18 cellular contexts compared by ENCODE assay signal in genomic region chr13:42893346-42893745, GRCh38.
A peak's percentile ranks its signal among the peaks of the same experiment; 100 is the strongest.
DNase-seq lines count a peak whose midpoint lies in the region; ATAC-seq and TF ChIP-seq lines count a peak whose summit lies in the region.
"Had no signal": no experiment of that assay in that cellular context is flagged by ENCODE, and none has a peak within 500 bp of the region (broad histone marks: within the 10 kb centered on the region; RNA-seq: fewer than 3 reads in every experiment).

No MANE protein-coding gene starts in this region.

- intact Hi-C loops in MCF 10A (cut with micrococcal nuclease) (loop anchor here (10.0 kb wide), 1 partner anchor 101 kb away; the partner anchor contains the start of gene EPSTI1), breast epithelium (cut with DNase I; ENCODE audit: low total_unique reads) (no loop called here), aorta (cut with DNase I) (no loop called here)

- CTCF ChIA-PET in MCF 10A (lab: Yijun Ruan, JAX), result interaction anchor here (0.6 to 1.3 kb wide), 2 partner anchors 105 to 975 kb away, joined by 3 to 4 read pairs; no protein-coding TSS in a partner anchor

- H3K4me1 ChIP-seq in breast epithelium (peaks cover 0 to 5% of the 10 kb centered on the region in 2 donors), aorta (ENCODE audit: control insufficient read depth in 1 of 2, insufficient read depth in 2 of 2, low read length in 2 of 2) (no peaks in the 10 kb centered on the region)

- no peaks in the 10 kb centered on the region for H3K27me3 Mint-ChIP-seq in MCF 10A (ENCODE audit: insufficient read depth, unreplicated experiment)
- H3K27me3 Mint-ChIP-seq: activated CD4-positive, alpha-beta memory T cell treated with anti-CD3 and anti-CD28 coated beads for 36 hours had no signal

- H3K27ac Mint-ChIP-seq in MCF 10A (ENCODE audit: low read depth, unreplicated experiment), result no peak overlapping the region
- H3K27ac Mint-ChIP-seq: activated CD4-positive, alpha-beta memory T cell treated with anti-CD3 and anti-CD28 coated beads for 36 hours; activated naive CD4-positive, alpha-beta T cell treated with anti-CD3 and anti-CD28 coated beads for 36 hours had no signal

- H3K36me3 Mint-ChIP-seq in MCF 10A (ENCODE audit: insufficient read depth, unreplicated experiment), result no peaks in the 10 kb centered on the region

- WGBS in aorta, 2 donors, result 96 to 98% methylated on average over 1 of the region's 1 CpG

- TF ChIP-seq POLR2A in breast epithelium (IDR thresholded peaks at IDR 0.05), result no peak

- no peaks in the 10 kb centered on the region for H3K36me3 ChIP-seq in breast epithelium
- H3K36me3 ChIP-seq in aorta (ENCODE audit: control insufficient read depth in 1 of 2, insufficient read depth in 2 of 2, low read length in 1 of 2), result peaks cover 0 to 3% of the 10 kb centered on the region in 2 donors
- H3K36me3 ChIP-seq: HAP-1 had no signal

- H3K27ac ChIP-seq in breast epithelium, result peak overlapping the region in 1 of 2 donors; percentile 28
- no peak overlapping the region for H3K27ac ChIP-seq in aorta (ENCODE audit: low read depth in 1 of 2, low read length in 2 of 2)
- H3K27ac ChIP-seq: lower lobe of right lung had no signal

- H3K4me1 Mint-ChIP-seq in MCF 10A (ENCODE audit: insufficient read depth, unreplicated experiment), result peaks cover 9% of the 10 kb centered on the region

- H3K4me3 ChIP-seq in breast epithelium (no peak overlapping the region), aorta (ENCODE audit: low read length in 2 of 2) (no peak overlapping the region)
- H3K4me3 ChIP-seq: dorsolateral prefrontal cortex, HAP-1, heart right ventricle, lower lobe of right lung had no signal

- no peak overlapping the region for H3K4me3 Mint-ChIP-seq in MCF 10A (ENCODE audit: unreplicated experiment)
- H3K4me3 Mint-ChIP-seq: activated CD4-positive, alpha-beta memory T cell treated with anti-CD3 and anti-CD28 coated beads for 36 hours; activated naive CD4-positive, alpha-beta T cell treated with anti-CD3 and anti-CD28 coated beads for 36 hours had no signal

- no peaks in the 10 kb centered on the region for H3K9me3 Mint-ChIP-seq in MCF 10A (ENCODE audit: unreplicated experiment)
- H3K9me3 Mint-ChIP-seq: activated CD4-positive, alpha-beta memory T cell treated with anti-CD3 and anti-CD28 coated beads for 36 hours; activated naive CD4-positive, alpha-beta T cell treated with anti-CD3 and anti-CD28 coated beads for 36 hours had no signal

- ATAC-seq in aorta (ENCODE audit: low FRiP score), result peak; percentile 37
- no peak for ATAC-seq in left lobe of liver
- no peak for ATAC-seq in GM18868 (IDR thresholded peaks at IDR 0.05; ENCODE audit: unreplicated experiment)
- ATAC-seq: heart right ventricle, lower lobe of right lung had no signal

- DNase-seq in MCF 10A (ENCODE audit: unreplicated experiment), result peak; percentile 86
- DNase-seq in breast epithelium (ENCODE audit: low spot score in 2 of 2), result no peak
- DNase-seq in amniotic epithelial cell (ENCODE audit: low read depth), result peak; percentile 63
- DNase-seq in glomerular visceral epithelial cell (ENCODE audit: extremely low spot score), result peak; percentile 10
- no peak for DNase-seq in aorta
- DNase-seq in NCI-H1436 (lab: John Stamatoyannopoulos, UW), result no peak
- no peak for DNase-seq in left lobe of liver (ENCODE audit: low spot score)
- DNase-seq: activated CD4-positive, alpha-beta memory T cell treated with anti-CD3 and anti-CD28 coated beads for 36 hours; activated naive CD4-positive, alpha-beta T cell treated with anti-CD3 and anti-CD28 coated beads for 36 hours; DMS79 treated with DMSO at 0.1 percent for 48 hours; dorsolateral prefrontal cortex; heart right ventricle; lower lobe of right lung; NCI-H2107; nucleus accumbens; T-helper 9 cell had no signal

- TF ChIP-seq CTCF in MCF 10A (IDR thresholded peaks at IDR 0.05; ENCODE audit: unreplicated experiment), result no peak
- no peak for TF ChIP-seq CTCF in breast epithelium (IDR thresholded peaks at IDR 0.05)

- H3K27me3 ChIP-seq in breast epithelium (no peaks in the 10 kb centered on the region), aorta (ENCODE audit: control insufficient read depth in 1 of 2, insufficient read depth in 2 of 2, low read length in 1 of 2) (no peaks in the 10 kb centered on the region)
- H3K27me3 ChIP-seq: heart right ventricle had no signal

- BruUV-seq in MCF 10A (replicated peaks; lab: Mats Ljungman, UMichigan), result no TSS peak

- POLR2A ChIA-PET in MCF 10A (lab: Yijun Ruan, JAX), result interaction anchor here (0.6 to 1.0 kb wide), 2 partner anchors 47 to 984 kb away, joined by 3 read pairs; no protein-coding TSS in a partner anchor

- H3K9me3 ChIP-seq in breast epithelium, result no peaks in the 10 kb centered on the region
- no peaks in the 10 kb centered on the region for H3K9me3 ChIP-seq in aorta (ENCODE audit: control insufficient read depth, low read length)
- H3K9me3 ChIP-seq: HAP-1, heart right ventricle, lower lobe of right lung had no signal

Comparison
In these comparisons a context has a peak if more than half of its experiments do, and no peak if none do; other contexts are left out.
1. DNase-seq: peak in MCF 10A (single experiment), amniotic epithelial cell (single experiment) and glomerular visceral epithelial cell (single experiment); none in breast epithelium (0 of 2), aorta (0 of 2), NCI-H1436 (single experiment) and left lobe of liver (single experiment).